ENCODE assay signal across 9 cellular contexts in the genomic region with DNA sequence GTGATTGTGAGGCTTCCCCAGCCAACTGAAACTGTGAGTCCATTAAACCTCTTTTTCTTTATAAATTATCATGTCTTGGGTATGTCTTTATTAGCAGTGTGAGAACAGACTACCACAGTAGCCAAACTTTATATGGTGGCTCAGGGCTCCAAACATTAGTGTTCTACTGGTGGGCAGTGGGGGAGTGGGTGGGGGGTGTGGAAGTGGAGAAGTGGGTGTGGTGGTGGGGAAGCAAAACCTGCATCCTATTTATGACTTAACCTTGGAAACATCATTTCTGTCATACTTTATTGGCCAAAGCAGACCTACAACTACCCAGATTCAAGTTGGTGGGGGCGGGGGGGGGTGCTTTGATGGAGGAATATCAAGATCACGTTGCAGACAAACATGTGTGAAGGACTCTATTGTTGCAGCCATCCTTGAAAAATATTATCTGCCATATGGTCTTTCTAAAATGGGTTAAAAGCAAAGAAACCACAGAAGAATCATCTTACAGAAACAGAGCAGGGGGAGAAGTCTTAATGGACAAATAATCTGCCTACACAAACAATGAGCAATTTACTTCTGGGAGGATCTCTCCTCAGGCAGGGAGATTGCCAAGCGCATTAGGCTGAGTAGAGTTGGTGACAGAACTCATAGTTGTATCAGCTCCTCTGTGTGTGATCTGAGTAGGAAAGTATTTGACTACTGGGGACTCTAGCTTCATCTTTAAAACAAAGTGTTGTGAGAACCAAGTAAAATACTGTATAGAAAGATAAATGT. TPM values are rescaled to one million over a fixed set of nuclear protein-coding genes. Genes with fewer than 3 reads are reported as not detected.
DNase-seq lines count a peak whose midpoint lies in the region; TF ChIP-seq lines count a peak whose summit lies in the region.
"Had no signal": no experiment of that assay in that cellular context is flagged by ENCODE, and none has a peak within 500 bp of the region (broad histone marks: within the 10 kb centered on the region; RNA-seq: fewer than 3 reads in every experiment).

No MANE protein-coding gene starts in this region.

- H3K36me3 ChIP-seq in NT2/D1 (ENCODE audit: insufficient read depth, insufficient read length, low read length) (peaks cover 13% of the 10 kb centered on the region), endocrine pancreas (ENCODE audit: control insufficient read depth, insufficient read depth, low read length) (no peaks in the 10 kb centered on the region), rectal smooth muscle tissue (ENCODE audit: control insufficient read depth, insufficient read depth, low read length) (peaks cover 4% of the 10 kb centered on the region), testis (ENCODE audit: low read depth, missing control alignments) (no peaks in the 10 kb centered on the region)

- no peaks in the 10 kb centered on the region for H3K27me3 Mint-ChIP-seq in T-helper 1 cell treated with Interleukin-12 subunit alpha and Interleukin-12 subunit beta and Interleukin-4 antibody, amounts not matched to agents 30 μg/mL and 1 μg/mL, for 36 hours (ENCODE audit: low read depth)

- H3K4me1 ChIP-seq in NT2/D1 (ENCODE audit: insufficient read depth, insufficient read length): no peaks in the 10 kb centered on the region
- H3K4me1 ChIP-seq in endocrine pancreas (ENCODE audit: control insufficient read depth, insufficient read depth, low read length): peaks cover 6% of the 10 kb centered on the region
- H3K4me1 ChIP-seq in rectal smooth muscle tissue (ENCODE audit: control insufficient read depth, insufficient read depth, low read length): peaks cover 3% of the 10 kb centered on the region
- H3K4me1 ChIP-seq in testis: no peaks in the 10 kb centered on the region

- intact Hi-C loops in testis (cut with DNase I; ENCODE audit: low total_unique reads): no loop called here

- TF ChIP-seq POLR2A in testis (IDR thresholded peaks at IDR 0.05): no peak

- WGBS in testis, 2 donors: 39 to 50% methylated on average over 3 of the region's 3 CpGs

- peak overlapping the region; percentile 96 for H3K4me3 Mint-ChIP-seq in T-helper 1 cell treated with Interleukin-12 subunit alpha and Interleukin-12 subunit beta and Interleukin-4 antibody, amounts not matched to agents 30 μg/mL and 1 μg/mL, for 36 hours

- H3K9me3 ChIP-seq in NT2/D1 (ENCODE audit: insufficient read depth, low read length) (no peaks in the 10 kb centered on the region), endocrine pancreas (ENCODE audit: control insufficient read depth, low read length) (no peaks in the 10 kb centered on the region), testis (no peaks in the 10 kb centered on the region)

- no peaks in the 10 kb centered on the region for H3K27me3 ChIP-seq in NT2/D1 (ENCODE audit: insufficient read depth, insufficient read length)
- H3K27me3 ChIP-seq in endocrine pancreas (ENCODE audit: control insufficient read depth, insufficient read depth, low read length): no peaks in the 10 kb centered on the region
- no peaks in the 10 kb centered on the region for H3K27me3 ChIP-seq in rectal smooth muscle tissue (ENCODE audit: control insufficient read depth, insufficient read depth, low read length)
- no peaks in the 10 kb centered on the region for H3K27me3 ChIP-seq in testis

- peaks cover 15% of the 10 kb centered on the region for H3K36me3 Mint-ChIP-seq in T-helper 1 cell treated with Interleukin-12 subunit alpha and Interleukin-12 subunit beta and Interleukin-4 antibody, amounts not matched to agents 30 μg/mL and 1 μg/mL, for 36 hours (ENCODE audit: low read depth)

- DNase-seq in T-helper 1 cell: no peak
- no peak for DNase-seq in NT2/D1 (ENCODE audit: low read depth, low spot score)
- no peak for DNase-seq in T1000 (lab: John Stamatoyannopoulos, UW)
- DNase-seq in NCI-H1417 treated with DMSO at 0.1 percent for 48 hours (lab: John Stamatoyannopoulos, UW): no peak
- DNase-seq in testis: no peak
- DNase-seq: left cardiac atrium had no signal

- peak overlapping the region; percentile 94 for H3K27ac Mint-ChIP-seq in T-helper 1 cell treated with Interleukin-12 subunit alpha and Interleukin-12 subunit beta and Interleukin-4 antibody, amounts not matched to agents 30 μg/mL and 1 μg/mL, for 36 hours

- H3K27ac ChIP-seq in rectal smooth muscle tissue (ENCODE audit: low read depth, low read length): no peak overlapping the region
- H3K27ac ChIP-seq in testis: no peak overlapping the region

- peak overlapping the region; percentile 99 for H3K4me3 ChIP-seq in NT2/D1 (ENCODE audit: insufficient read length, low read depth)
- H3K4me3 ChIP-seq in endocrine pancreas (ENCODE audit: control insufficient read depth, insufficient read depth, low read length): peak overlapping the region; percentile 79
- H3K4me3 ChIP-seq in rectal smooth muscle tissue (ENCODE audit: low read length): peak overlapping the region; percentile 98
- no peak overlapping the region for H3K4me3 ChIP-seq in testis

- TF ChIP-seq CTCF in testis (IDR thresholded peaks at IDR 0.05): no peak

- peaks cover 21% of the 10 kb centered on the region for H3K4me1 Mint-ChIP-seq in T-helper 1 cell treated with Interleukin-12 subunit alpha and Interleukin-12 subunit beta and Interleukin-4 antibody, amounts not matched to agents 30 μg/mL and 1 μg/mL, for 36 hours (ENCODE audit: low read depth)

- no peaks in the 10 kb centered on the region for H3K9me3 Mint-ChIP-seq in T-helper 1 cell treated with Interleukin-12 subunit alpha and Interleukin-12 subunit beta and Interleukin-4 antibody, amounts not matched to agents 30 μg/mL and 1 μg/mL, for 36 hours

- peak overlapping the region; percentile 97 for H3K9ac ChIP-seq in NT2/D1 (ENCODE audit: insufficient read length, low read depth)
- no peak overlapping the region for H3K9ac ChIP-seq in endocrine pancreas (ENCODE audit: control insufficient read depth, insufficient read depth, low read length)
- no peak overlapping the region for H3K9ac ChIP-seq in rectal smooth muscle tissue (ENCODE audit: low read length)

RNA-seq across cellular contexts. Expression of gene PWP1, which starts 1.4 kb away (rescaled TPM):
- total RNA-seq in testis: 10 to 100 TPM; 65.7 to 90.4 TPM
- polyA plus RNA-seq in testis (ENCODE audit: insufficient read depth, low read depth, low replicate concordance): 55.7 TPM

Comparison
In these comparisons a context has a peak if more than half of its experiments do, and no peak if none do; other contexts are left out.
1. H3K4me3 ChIP-seq: peak in NT2/D1 (single experiment), endocrine pancreas (single experiment) and rectal smooth muscle tissue (single experiment); none in testis (0 of 2).